ENCODE assay signal across 18 cellular contexts in genomic region chr3:193734737-193735366, GRCh38.
DNase-seq lines count a peak whose midpoint lies in the region; ATAC-seq, FAIRE-seq and TF ChIP-seq lines count a peak whose summit lies in the region.
"Had no signal": no experiment of that assay in that cellular context is flagged by ENCODE, and none has a peak within 500 bp of the region (broad histone marks: within the 10 kb centered on the region; RNA-seq: fewer than 3 reads in every experiment).

No MANE protein-coding gene starts in this region.

- no peaks in the 10 kb centered on the region for H4K20me1 ChIP-seq in mammary epithelial cell (ENCODE audit: insufficient read depth, low read length)
- H4K20me1 ChIP-seq: BLaER1 treated with 17β-estradiol and CSF1 and Interleukin-3, amounts not matched to agents 10 nM and 100 nM had no signal

- H2AK5ac ChIP-seq in neuronal stem cell (ENCODE audit: low read depth, low read length), result peak overlapping the region; percentile 3

- H3K4me1 Mint-ChIP-seq in MCF 10A (ENCODE audit: insufficient read depth, unreplicated experiment), result no peaks in the 10 kb centered on the region

- dilution Hi-C loops in mammary epithelial cell (cut with HindIII; ENCODE audit: low sequenced_read_pairs), result no loop called here

- H3K4me3 Mint-ChIP-seq in MCF 10A (ENCODE audit: unreplicated experiment), result no peak overlapping the region
- H3K4me3 Mint-ChIP-seq: CD4-positive, alpha-beta T cell; HFFc6 had no signal

- peak; percentile 70 to 93 for DNase-seq in T47D (ENCODE audit: low read depth in 1 of 2, low spot score in 1 of 2)
- no peak for DNase-seq in MCF 10A (ENCODE audit: unreplicated experiment)
- no peak for DNase-seq in mammary epithelial cell
- no peak for DNase-seq in neuronal stem cell (ENCODE audit: low spot score)
- DNase-seq in DMS 273 treated with DMSO at 0.1 percent for 48 hours (lab: John Stamatoyannopoulos, UW), result no peak
- no peak for DNase-seq in H54 (ENCODE audit: insufficient read length, low spot score)
- DNase-seq: 8988T; Calu3; CD4-positive, alpha-beta T cell; DMS79; GOT3; HCEC 1CT; HFFc6 had no signal

- H3K79me2 ChIP-seq in mammary epithelial cell (ENCODE audit: insufficient read depth, low read length), result no peaks in the 10 kb centered on the region

- no peaks in the 10 kb centered on the region for H3K27me3 Mint-ChIP-seq in MCF 10A (ENCODE audit: insufficient read depth, unreplicated experiment)
- H3K27me3 Mint-ChIP-seq: CD4-positive, alpha-beta T cell had no signal

- BruUV-seq in MCF 10A (replicated peaks; lab: Mats Ljungman, UMichigan), result no TSS peak
- no TSS peak for BruUV-seq in mammary epithelial cell (replicated peaks; lab: Mats Ljungman, UMichigan)

- no peak overlapping the region for H3K23ac ChIP-seq in neuronal stem cell (ENCODE audit: low read depth, low read length, poor library complexity)

- H4K8ac ChIP-seq in neuronal stem cell (ENCODE audit: low read depth, low read length), result no peak overlapping the region

- H2BK120ac ChIP-seq in neuronal stem cell (ENCODE audit: low read depth, low read length), result no peak overlapping the region

- no peak overlapping the region for H3K14ac ChIP-seq in neuronal stem cell (ENCODE audit: low read length)

- H3K4me1 ChIP-seq in mammary epithelial cell (ENCODE audit: insufficient read depth, low read length) (no peaks in the 10 kb centered on the region), neuronal stem cell (ENCODE audit: control insufficient read depth in 2 of 2, insufficient read depth in 1 of 2, low read depth in 1 of 2, low read length in 2 of 2) (peaks cover 25 to 30% of the 10 kb centered on the region in 2 donors)
- H3K4me1 ChIP-seq: BLaER1 treated with 17β-estradiol and CSF1 and Interleukin-3, amounts not matched to agents 10 nM and 100 nM had no signal

- no peak for ATAC-seq in HG03571 (IDR thresholded peaks at IDR 0.05; ENCODE audit: unreplicated experiment)
- ATAC-seq: HepG2 had no signal

- H3K9me3 ChIP-seq in mammary epithelial cell (replicated peaks; ENCODE audit: insufficient read depth, low read length) (no peaks in the 10 kb centered on the region), neuronal stem cell (replicated peaks in 1 of 2; ENCODE audit: control insufficient read depth in 2 of 2, insufficient read depth in 1 of 2, low read depth in 1 of 2, low read length in 2 of 2) (peaks cover 0 to 1% of the 10 kb centered on the region in 2 donors)
- H3K9me3 ChIP-seq: BLaER1 treated with 17β-estradiol and CSF1 and Interleukin-3, amounts not matched to agents 10 nM and 100 nM had no signal

- H2BK15ac ChIP-seq in neuronal stem cell (ENCODE audit: low read length), result no peak overlapping the region

- H3K36me3 ChIP-seq in mammary epithelial cell (ENCODE audit: insufficient read depth, low read length) (no peaks in the 10 kb centered on the region), neuronal stem cell (replicated peaks in 1 of 2; ENCODE audit: control insufficient read depth in 2 of 2, insufficient read depth in 2 of 2, low read length in 2 of 2) (no peaks in the 10 kb centered on the region)
- H3K36me3 ChIP-seq: BLaER1 treated with 17β-estradiol and CSF1 and Interleukin-3, amounts not matched to agents 10 nM and 100 nM had no signal

- H3K27me3 ChIP-seq in mammary epithelial cell (ENCODE audit: insufficient read depth, low read length), result no peaks in the 10 kb centered on the region
- no peaks in the 10 kb centered on the region for H3K27me3 ChIP-seq in neuronal stem cell (ENCODE audit: control insufficient read depth in 3 of 3, insufficient read depth in 3 of 3, low read depth in 1 of 3, low read length in 3 of 3)
- H3K27me3 ChIP-seq: BLaER1 treated with 17β-estradiol and CSF1 and Interleukin-3, amounts not matched to agents 10 nM and 100 nM had no signal

- no peak overlapping the region for H4K91ac ChIP-seq in neuronal stem cell (ENCODE audit: low read depth, low read length, poor library complexity)

- 19% methylated on average over 12 of the region's 15 CpGs for WGBS in mammary epithelial cell (ENCODE audit: low coverage, missing lambda C conversion rate)
- WGBS in neuronal stem cell (ENCODE audit: extremely low coverage in 2 of 2, insufficient read length in 2 of 2, insufficient replicate concordance in 1 of 2), 2 donors, result no CpG with 5 or more reads among the region's 15 CpGs

- H3K27ac Mint-ChIP-seq in MCF 10A (ENCODE audit: low read depth, unreplicated experiment), result no peak overlapping the region
- H3K27ac Mint-ChIP-seq: CD4-positive, alpha-beta T cell; HFFc6 had no signal

- intact Hi-C loops in MCF 10A (cut with micrococcal nuclease) (no loop called here), mammary epithelial cell (cut with micrococcal nuclease) (no loop called here)

- TF ChIP-seq POLR2A in H54 (IDR thresholded peaks at IDR 0.05; ENCODE audit: low read depth, low read length), result no peak

- in situ Hi-C loops in T47D (cut with HindIII; ENCODE audit: low pct_unique_long_range_greater_than_20kb, low sequenced_read_pairs) (no loop called here), mammary epithelial cell (cut with MboI; ENCODE audit: low sequenced_read_pairs in 2 of 2) (no loop called here)

- H3K18ac ChIP-seq in neuronal stem cell (ENCODE audit: low read length), result peak overlapping the region; percentile 77

- CTCF ChIA-PET in MCF 10A (lab: Yijun Ruan, JAX) (no interaction called here), mammary epithelial cell (lab: Charles Lee; ENCODE audit: low non-redundant PET) (no interaction called here)

- H3K4me2 ChIP-seq in mammary epithelial cell (ENCODE audit: insufficient read depth, low read depth, low read length) (no peak overlapping the region), neuronal stem cell (ENCODE audit: insufficient read depth, low read length, poor library complexity, severe bottlenecking) (no peak overlapping the region)
- H3K4me2 ChIP-seq: BLaER1 treated with 17β-estradiol and CSF1 and Interleukin-3, amounts not matched to agents 10 nM and 100 nM had no signal

- no peak overlapping the region for H3K4ac ChIP-seq in neuronal stem cell (ENCODE audit: low read length)

- no peaks in the 10 kb centered on the region for H3K9me3 Mint-ChIP-seq in MCF 10A (ENCODE audit: unreplicated experiment)
- H3K9me3 Mint-ChIP-seq: CD4-positive, alpha-beta T cell; HFFc6 had no signal

- H3K79me1 ChIP-seq in neuronal stem cell (ENCODE audit: low read depth, low read length), result no peaks in the 10 kb centered on the region

- POLR2A ChIA-PET in MCF 10A (lab: Yijun Ruan, JAX), result no interaction called here

- H3K4me3 ChIP-seq in mammary epithelial cell (replicated peaks in 1 of 3; ENCODE audit: insufficient read depth in 1 of 3, low read depth in 2 of 3, low read length in 3 of 3) (no peak overlapping the region), neuronal stem cell (ENCODE audit: low read length in 2 of 2) (no peak overlapping the region)
- H3K4me3 ChIP-seq: BLaER1 treated with 17β-estradiol and CSF1 and Interleukin-3, amounts not matched to agents 10 nM and 100 nM had no signal

- no peak overlapping the region for H2BK12ac ChIP-seq in neuronal stem cell (ENCODE audit: low read length)

- H3K27ac ChIP-seq in mammary epithelial cell (ENCODE audit: insufficient read depth, low read depth, low read length) (no peak overlapping the region), neuronal stem cell (replicated peaks; ENCODE audit: low read length) (no peak overlapping the region)
- H3K27ac ChIP-seq: BLaER1 treated with 17β-estradiol and CSF1 and Interleukin-3, amounts not matched to agents 10 nM and 100 nM had no signal

- FAIRE-seq in H54 (lab: Jason Lieb, UNC), result no peak
- FAIRE-seq: G401.6, GM12891, HepG2 had no signal

- H3K9ac ChIP-seq in mammary epithelial cell (ENCODE audit: insufficient read depth, low read length) (no peak overlapping the region), neuronal stem cell (ENCODE audit: low read depth, low read length, poor library complexity) (no peak overlapping the region)
- H3K9ac ChIP-seq: BLaER1 treated with 17β-estradiol and CSF1 and Interleukin-3, amounts not matched to agents 10 nM and 100 nM had no signal

- TF ChIP-seq CTCF in MCF 10A (IDR thresholded peaks at IDR 0.05; ENCODE audit: unreplicated experiment) (no peak), mammary epithelial cell (conservative IDR thresholded peaks at IDR 0.05 in 1 of 2, IDR thresholded peaks at IDR 0.05 in 1 of 2; ENCODE audit: extremely low read depth in 1 of 2, insufficient read depth in 1 of 2, low read depth in 1 of 2, low read length in 2 of 2) (no peak)

- H2BK5ac ChIP-seq in neuronal stem cell (ENCODE audit: low read length), result peak overlapping the region; percentile 49

- peak overlapping the region; percentile 43 for H2AFZ ChIP-seq in mammary epithelial cell (ENCODE audit: low read depth, low read length)
- H2AFZ ChIP-seq in neuronal stem cell (ENCODE audit: low read length), result no peak overlapping the region

- H3K36me3 Mint-ChIP-seq in MCF 10A (ENCODE audit: insufficient read depth, unreplicated experiment), result no peaks in the 10 kb centered on the region

Comparison
In these comparisons a context has a peak if more than half of its experiments do, and no peak if none do; other contexts are left out.
1. DNase-seq: peak in T47D (2 of 2); none in MCF 10A (single experiment), mammary epithelial cell (single experiment), neuronal stem cell (single experiment), DMS 273 treated with DMSO at 0.1 percent for 48 hours (single experiment) and H54 (single experiment).